Comparison of ENCODE assay signal across 3 cellular contexts in genomic region chr21:32422064-32422463, GRCh38.
TF ChIP-seq lines count a peak whose summit lies in the region.

No MANE protein-coding gene starts in this region.

TF ChIP-seq in SK-N-SH treated with all-trans-retinoic acid at 6 μM for 48 hours, 23 proteins besides CTCF, POLR2A, EP300 and RAD21:
- no peak for TF ChIP-seq ZNF8 (CRISPR knock-in tag; IDR thresholded peaks at IDR 0.05)
- no peak for TF ChIP-seq PPARA (CRISPR knock-in tag; IDR thresholded peaks at IDR 0.05; ENCODE audit: borderline replicate concordance)
- peak; percentile 93 for TF ChIP-seq ZFP30 (CRISPR knock-in tag; IDR thresholded peaks at IDR 0.05)
- TF ChIP-seq TOX (CRISPR knock-in tag; IDR thresholded peaks at IDR 0.05; ENCODE audit: borderline replicate concordance) = no peak
TF ChIP-seq in SK-N-SH treated with all-trans-retinoic acid at 6 μM for 48 hours: peak in this region for 1.

TF ChIP-seq in SK-N-SH, 30 proteins besides CTCF, POLR2A, EP300 and RAD21:
- no peak for TF ChIP-seq RFX5 (IDR thresholded peaks at IDR 0.05; ENCODE audit: low read length)

TF ChIP-seq in H1, 55 proteins besides CTCF, POLR2A, EP300 and RAD21:
- TF ChIP-seq CREB1 (IDR thresholded peaks at IDR 0.05) (no peak), KDM1A (IDR thresholded peaks at IDR 0.05; ENCODE audit: borderline replicate concordance, low read length) (peak; percentile 46; the same call in 1 of the 2 replicates)
